Comparison of ENCODE assay signal across 3 cellular contexts in the genomic region with DNA sequence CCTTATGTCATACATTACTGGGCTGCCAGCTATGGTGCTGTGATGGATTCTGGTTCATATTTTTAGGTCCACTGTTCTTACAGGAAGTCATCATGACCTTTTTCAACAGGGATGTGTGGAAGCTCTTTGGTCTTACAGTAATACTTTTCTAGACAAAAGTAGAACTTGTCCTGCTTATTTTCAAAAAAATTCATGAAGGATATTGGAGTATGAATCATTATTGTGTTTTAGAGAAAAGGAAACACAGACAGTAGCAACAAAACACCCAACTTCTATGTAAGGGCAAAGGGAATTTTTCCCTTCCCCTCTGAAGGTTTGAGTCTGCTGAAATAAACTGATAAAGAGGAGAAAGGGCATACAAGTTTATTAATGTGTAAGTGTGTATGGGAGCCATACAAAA.
TF ChIP-seq lines count a peak whose summit lies in the region.

No MANE protein-coding gene starts in this region.

TF ChIP-seq in SK-N-SH, 30 proteins besides CTCF, POLR2A, EP300 and RAD21 (continued from another document):
- TF ChIP-seq, protein P1, sequence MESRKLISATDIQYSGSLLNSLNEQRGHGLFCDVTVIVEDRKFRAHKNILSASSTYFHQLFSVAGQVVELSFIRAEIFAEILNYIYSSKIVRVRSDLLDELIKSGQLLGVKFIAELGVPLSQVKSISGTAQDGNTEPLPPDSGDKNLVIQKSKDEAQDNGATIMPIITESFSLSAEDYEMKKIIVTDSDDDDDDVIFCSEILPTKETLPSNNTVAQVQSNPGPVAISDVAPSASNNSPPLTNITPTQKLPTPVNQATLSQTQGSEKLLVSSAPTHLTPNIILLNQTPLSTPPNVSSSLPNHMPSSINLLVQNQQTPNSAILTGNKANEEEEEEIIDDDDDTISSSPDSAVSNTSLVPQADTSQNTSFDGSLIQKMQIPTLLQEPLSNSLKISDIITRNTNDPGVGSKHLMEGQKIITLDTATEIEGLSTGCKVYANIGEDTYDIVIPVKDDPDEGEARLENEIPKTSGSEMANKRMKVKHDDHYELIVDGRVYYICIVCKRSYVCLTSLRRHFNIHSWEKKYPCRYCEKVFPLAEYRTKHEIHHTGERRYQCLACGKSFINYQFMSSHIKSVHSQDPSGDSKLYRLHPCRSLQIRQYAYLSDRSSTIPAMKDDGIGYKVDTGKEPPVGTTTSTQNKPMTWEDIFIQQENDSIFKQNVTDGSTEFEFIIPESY (IDR thresholded peaks at IDR 0.05; ENCODE audit: borderline replicate concordance, low read depth): no peak
- TF ChIP-seq FOXJ3 (CRISPR knock-in tag; IDR thresholded peaks at IDR 0.05) (no peak), RFX5 (IDR thresholded peaks at IDR 0.05; ENCODE audit: low read length) (no peak), TEAD4 (IDR thresholded peaks at IDR 0.05; ENCODE audit: borderline replicate concordance, insufficient read depth) (no peak), JUND (IDR thresholded peaks at IDR 0.05) (no peak), TAF1 (IDR thresholded peaks at IDR 0.05; ENCODE audit: borderline replicate concordance, low read depth, low read length) (no peak), FOXM1 (IDR thresholded peaks at IDR 0.05; ENCODE audit: low read depth) (no peak), NRF1 (IDR thresholded peaks at IDR 0.05; ENCODE audit: low read depth, low read length) (no peak), CHD2 (IDR thresholded peaks at IDR 0.05; ENCODE audit: low read length, partially characterized antibody) (no peak), SIN3A (IDR thresholded peaks at IDR 0.05; ENCODE audit: borderline replicate concordance, low read depth, low read length) (no peak)
- TF ChIP-seq, protein P2, sequence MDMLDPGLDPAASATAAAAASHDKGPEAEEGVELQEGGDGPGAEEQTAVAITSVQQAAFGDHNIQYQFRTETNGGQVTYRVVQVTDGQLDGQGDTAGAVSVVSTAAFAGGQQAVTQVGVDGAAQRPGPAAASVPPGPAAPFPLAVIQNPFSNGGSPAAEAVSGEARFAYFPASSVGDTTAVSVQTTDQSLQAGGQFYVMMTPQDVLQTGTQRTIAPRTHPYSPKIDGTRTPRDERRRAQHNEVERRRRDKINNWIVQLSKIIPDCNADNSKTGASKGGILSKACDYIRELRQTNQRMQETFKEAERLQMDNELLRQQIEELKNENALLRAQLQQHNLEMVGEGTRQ (IDR thresholded peaks at IDR 0.05; ENCODE audit: borderline replicate concordance, low read depth, low read length): no peak
- TF ChIP-seq, protein P3, sequence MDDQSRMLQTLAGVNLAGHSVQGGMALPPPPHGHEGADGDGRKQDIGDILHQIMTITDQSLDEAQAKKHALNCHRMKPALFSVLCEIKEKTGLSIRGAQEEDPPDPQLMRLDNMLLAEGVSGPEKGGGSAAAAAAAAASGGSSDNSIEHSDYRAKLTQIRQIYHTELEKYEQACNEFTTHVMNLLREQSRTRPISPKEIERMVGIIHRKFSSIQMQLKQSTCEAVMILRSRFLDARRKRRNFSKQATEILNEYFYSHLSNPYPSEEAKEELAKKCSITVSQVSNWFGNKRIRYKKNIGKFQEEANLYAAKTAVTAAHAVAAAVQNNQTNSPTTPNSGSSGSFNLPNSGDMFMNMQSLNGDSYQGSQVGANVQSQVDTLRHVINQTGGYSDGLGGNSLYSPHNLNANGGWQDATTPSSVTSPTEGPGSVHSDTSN (IDR thresholded peaks at IDR 0.05): no peak
- TF ChIP-seq, protein P4, sequence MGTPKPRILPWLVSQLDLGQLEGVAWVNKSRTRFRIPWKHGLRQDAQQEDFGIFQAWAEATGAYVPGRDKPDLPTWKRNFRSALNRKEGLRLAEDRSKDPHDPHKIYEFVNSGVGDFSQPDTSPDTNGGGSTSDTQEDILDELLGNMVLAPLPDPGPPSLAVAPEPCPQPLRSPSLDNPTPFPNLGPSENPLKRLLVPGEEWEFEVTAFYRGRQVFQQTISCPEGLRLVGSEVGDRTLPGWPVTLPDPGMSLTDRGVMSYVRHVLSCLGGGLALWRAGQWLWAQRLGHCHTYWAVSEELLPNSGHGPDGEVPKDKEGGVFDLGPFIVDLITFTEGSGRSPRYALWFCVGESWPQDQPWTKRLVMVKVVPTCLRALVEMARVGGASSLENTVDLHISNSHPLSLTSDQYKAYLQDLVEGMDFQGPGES (IDR thresholded peaks at IDR 0.05; ENCODE audit: low read depth, low read length): no peak

TF ChIP-seq in SK-N-SH treated with all-trans-retinoic acid at 6 μM for 48 hours, 23 proteins besides CTCF, POLR2A, EP300 and RAD21 (continued from another document):
- TF ChIP-seq, protein P5, sequence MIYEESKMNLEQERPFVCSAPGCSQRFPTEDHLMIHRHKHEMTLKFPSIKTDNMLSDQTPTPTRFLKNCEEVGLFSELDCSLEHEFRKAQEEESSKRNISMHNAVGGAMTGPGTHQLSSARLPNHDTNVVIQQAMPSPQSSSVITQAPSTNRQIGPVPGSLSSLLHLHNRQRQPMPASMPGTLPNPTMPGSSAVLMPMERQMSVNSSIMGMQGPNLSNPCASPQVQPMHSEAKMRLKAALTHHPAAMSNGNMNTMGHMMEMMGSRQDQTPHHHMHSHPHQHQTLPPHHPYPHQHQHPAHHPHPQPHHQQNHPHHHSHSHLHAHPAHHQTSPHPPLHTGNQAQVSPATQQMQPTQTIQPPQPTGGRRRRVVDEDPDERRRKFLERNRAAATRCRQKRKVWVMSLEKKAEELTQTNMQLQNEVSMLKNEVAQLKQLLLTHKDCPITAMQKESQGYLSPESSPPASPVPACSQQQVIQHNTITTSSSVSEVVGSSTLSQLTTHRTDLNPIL (CRISPR knock-in tag; IDR thresholded peaks at IDR 0.05; ENCODE audit: low read depth): no peak
- TF ChIP-seq, protein P6, sequence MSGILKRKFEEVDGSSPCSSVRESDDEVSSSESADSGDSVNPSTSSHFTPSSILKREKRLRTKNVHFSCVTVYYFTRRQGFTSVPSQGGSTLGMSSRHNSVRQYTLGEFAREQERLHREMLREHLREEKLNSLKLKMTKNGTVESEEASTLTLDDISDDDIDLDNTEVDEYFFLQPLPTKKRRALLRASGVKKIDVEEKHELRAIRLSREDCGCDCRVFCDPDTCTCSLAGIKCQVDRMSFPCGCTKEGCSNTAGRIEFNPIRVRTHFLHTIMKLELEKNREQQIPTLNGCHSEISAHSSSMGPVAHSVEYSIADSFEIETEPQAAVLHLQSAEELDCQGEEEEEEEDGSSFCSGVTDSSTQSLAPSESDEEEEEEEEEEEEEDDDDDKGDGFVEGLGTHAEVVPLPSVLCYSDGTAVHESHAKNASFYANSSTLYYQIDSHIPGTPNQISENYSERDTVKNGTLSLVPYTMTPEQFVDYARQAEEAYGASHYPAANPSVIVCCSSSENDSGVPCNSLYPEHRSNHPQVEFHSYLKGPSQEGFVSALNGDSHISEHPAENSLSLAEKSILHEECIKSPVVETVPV (CRISPR knock-in tag; IDR thresholded peaks at IDR 0.05): no peak
- no peak for TF ChIP-seq TCF4 (CRISPR knock-in tag; IDR thresholded peaks at IDR 0.05; ENCODE audit: borderline replicate concordance)

TF ChIP-seq in IMR-90, 13 proteins besides CTCF, POLR2A, EP300 and RAD21 (continued from another document):
- TF ChIP-seq, protein P7, sequence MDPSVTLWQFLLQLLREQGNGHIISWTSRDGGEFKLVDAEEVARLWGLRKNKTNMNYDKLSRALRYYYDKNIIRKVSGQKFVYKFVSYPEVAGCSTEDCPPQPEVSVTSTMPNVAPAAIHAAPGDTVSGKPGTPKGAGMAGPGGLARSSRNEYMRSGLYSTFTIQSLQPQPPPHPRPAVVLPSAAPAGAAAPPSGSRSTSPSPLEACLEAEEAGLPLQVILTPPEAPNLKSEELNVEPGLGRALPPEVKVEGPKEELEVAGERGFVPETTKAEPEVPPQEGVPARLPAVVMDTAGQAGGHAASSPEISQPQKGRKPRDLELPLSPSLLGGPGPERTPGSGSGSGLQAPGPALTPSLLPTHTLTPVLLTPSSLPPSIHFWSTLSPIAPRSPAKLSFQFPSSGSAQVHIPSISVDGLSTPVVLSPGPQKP (IDR thresholded peaks at IDR 0.05; ENCODE audit: borderline replicate concordance, low read depth, low read length): no peak
- TF ChIP-seq RFX5 (IDR thresholded peaks at IDR 0.05; ENCODE audit: low read depth, low read length) (no peak), BHLHE40 (IDR thresholded peaks at IDR 0.05; ENCODE audit: low read depth, low read length) (no peak), NFE2L2 (IDR thresholded peaks at IDR 0.05; ENCODE audit: low read depth, low read length) (no peak)
